3 cellular contexts compared by ENCODE assay signal in the genomic region with DNA sequence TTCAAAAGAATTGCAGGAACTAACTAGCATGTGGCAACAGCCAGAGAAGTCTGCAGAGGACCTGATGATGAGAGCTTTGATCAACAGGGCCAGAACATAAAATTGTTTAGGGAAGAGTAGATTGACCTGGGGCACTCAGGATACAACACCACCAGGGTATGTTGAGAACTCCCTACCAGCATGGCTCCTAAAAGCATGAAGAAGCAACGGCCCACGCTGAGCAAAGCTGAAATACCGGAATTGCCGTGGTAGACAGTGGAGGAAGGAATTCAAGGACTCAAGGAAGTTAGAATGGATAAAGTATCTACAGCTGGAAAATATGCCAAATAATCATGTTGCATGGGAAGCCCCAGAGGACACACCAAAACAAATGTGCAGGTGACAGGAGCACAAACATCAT.
"Had no signal": no experiment of that assay in that cellular context is flagged by ENCODE, and none has a peak within 500 bp of the region (broad histone marks: within the 10 kb centered on the region; RNA-seq: fewer than 3 reads in every experiment).

No MANE protein-coding gene starts in this region.

- DNase-seq: GDM1, GF-D8 had no signal

- H3K4me3 ChIP-seq: GM12878 had no signal

- ATAC-seq: GM12878 had no signal
